In genomic region chr12:16008442-16008841, GRCh38 we compare ENCODE assay signal across 24 cellular contexts.
DNase-seq lines count a peak whose midpoint lies in the region; ATAC-seq and TF ChIP-seq lines count a peak whose summit lies in the region.
"Had no signal": no experiment of that assay in that cellular context is flagged by ENCODE, and none has a peak within 500 bp of the region (broad histone marks: within the 10 kb centered on the region; RNA-seq: fewer than 3 reads in every experiment).

No MANE protein-coding gene starts in this region.

- no peaks in the 10 kb centered on the region for H4K20me1 ChIP-seq in hepatocyte (ENCODE audit: insufficient read depth, poor library complexity, severe bottlenecking)
- H4K20me1 ChIP-seq: BLaER1 treated with 17β-estradiol and CSF1 and Interleukin-3, amounts not matched to agents 10 nM and 100 nM had no signal

- H3K27me3 ChIP-seq in hepatocyte: no peaks in the 10 kb centered on the region
- H3K27me3 ChIP-seq: BLaER1 treated with 17β-estradiol and CSF1 and Interleukin-3, amounts not matched to agents 10 nM and 100 nM had no signal

- H3K27me3 Mint-ChIP-seq in neural crest cell (ENCODE audit: low read depth): no peaks in the 10 kb centered on the region
- H3K27me3 Mint-ChIP-seq in activated CD8-positive, alpha-beta memory T cell treated with anti-CD3 and anti-CD28 coated beads, Interleukin-2, amount 10 ng/mL, durations not matched to agents 7 days and 5 days: no peaks in the 10 kb centered on the region
- H3K27me3 Mint-ChIP-seq: CD4-positive, alpha-beta memory T cell had no signal

- no peaks in the 10 kb centered on the region for H3K79me2 ChIP-seq in hepatocyte

- ATAC-seq in HG02840 (IDR thresholded peaks at IDR 0.05; ENCODE audit: low FRiP score, unreplicated experiment) (no peak), left ventricle myocardium superior (no peak)
- ATAC-seq in activated CD8-positive, alpha-beta memory T cell treated with anti-CD3 and anti-CD28 coated beads, Interleukin-2, amount 10 ng/mL, durations not matched to agents 7 days and 5 days: no peak
- ATAC-seq: PC-3 had no signal

- H3K4me3 Mint-ChIP-seq in neural crest cell: no peak overlapping the region
- no peak overlapping the region for H3K4me3 Mint-ChIP-seq in activated CD8-positive, alpha-beta memory T cell treated with anti-CD3 and anti-CD28 coated beads, Interleukin-2, amount 10 ng/mL, durations not matched to agents 7 days and 5 days
- H3K4me3 Mint-ChIP-seq: CD4-positive, alpha-beta memory T cell; H9; HFFc6 had no signal

- no peaks in the 10 kb centered on the region for H3K36me3 ChIP-seq in hepatocyte (replicated peaks; ENCODE audit: insufficient read depth, low read depth)

- H3K9me3 Mint-ChIP-seq in neural crest cell: peaks cover 7% of the 10 kb centered on the region
- H3K9me3 Mint-ChIP-seq in activated CD8-positive, alpha-beta memory T cell treated with anti-CD3 and anti-CD28 coated beads, Interleukin-2, amount 10 ng/mL, durations not matched to agents 7 days and 5 days (ENCODE audit: low read depth): peaks cover 3% of the 10 kb centered on the region

- no peaks in the 10 kb centered on the region for H3K4me1 ChIP-seq in hepatocyte (ENCODE audit: insufficient read depth)
- H3K4me1 ChIP-seq: BLaER1 treated with 17β-estradiol and CSF1 and Interleukin-3, amounts not matched to agents 10 nM and 100 nM; Caco-2 had no signal

- H3K27ac Mint-ChIP-seq in neural crest cell (ENCODE audit: unreplicated experiment): peak overlapping the region; percentile 28
- no peak overlapping the region for H3K27ac Mint-ChIP-seq in activated CD8-positive, alpha-beta memory T cell treated with anti-CD3 and anti-CD28 coated beads, Interleukin-2, amount 10 ng/mL, durations not matched to agents 7 days and 5 days
- H3K27ac Mint-ChIP-seq: H9, HFFc6 had no signal

- peaks cover 15% of the 10 kb centered on the region for H3K36me3 Mint-ChIP-seq in neural crest cell (ENCODE audit: low read depth)
- H3K36me3 Mint-ChIP-seq in activated CD8-positive, alpha-beta memory T cell treated with anti-CD3 and anti-CD28 coated beads, Interleukin-2, amount 10 ng/mL, durations not matched to agents 7 days and 5 days: peaks cover 19% of the 10 kb centered on the region

- WGBS in hepatocyte (ENCODE audit: low lambda C conversion rate, missing lambda C conversion rate): 61% methylated on average over 7 of the region's 7 CpGs

- no peaks in the 10 kb centered on the region for H3K9me3 ChIP-seq in hepatocyte (ENCODE audit: low read depth)

- peak; percentile 19 for DNase-seq in H4 (ENCODE audit: low spot score)
- peak; percentile 85 for DNase-seq in OCI-M1 (lab: John Stamatoyannopoulos, UW)
- DNase-seq in hepatocyte (ENCODE audit: low spot score): peak; percentile 38
- DNase-seq in neural crest cell (ENCODE audit: low read depth, low spot score): no peak
- no peak for DNase-seq in left ventricle myocardium superior
- no peak for DNase-seq in activated CD8-positive, alpha-beta memory T cell treated with anti-CD3 and anti-CD28 coated beads, Interleukin-2, amount 10 ng/mL, durations not matched to agents 7 days and 5 days
- DNase-seq in NCI-H2196 treated with DMSO at 0.1 percent for 48 hours (lab: John Stamatoyannopoulos, UW; ENCODE audit: unreplicated experiment): no peak
- DNase-seq: ACHN; Caco-2; CD4-positive, alpha-beta memory T cell; DMS 273 treated with DMSO at 0.1 percent for 48 hours; DMS79 treated with DMSO at 0.1 percent for 48 hours; H9; HFFc6; MM.1S; NCI-H1092 treated with DMSO at 0.1 percent for 48 hours; NCI-H1436 treated with DMSO at 0.1 percent for 48 hours; NCI-H2029; NCI-H524 treated with DMSO at 0.1 percent for 48 hours; PC-3; Right ventricle myocardium superior had no signal

- no peak overlapping the region for H3K4me3 ChIP-seq in hepatocyte
- H3K4me3 ChIP-seq: BLaER1 treated with 17β-estradiol and CSF1 and Interleukin-3, amounts not matched to agents 10 nM and 100 nM had no signal

- H3K27ac ChIP-seq in hepatocyte: peak overlapping the region; percentile 71
- H3K27ac ChIP-seq: 22Rv1; BLaER1 treated with 17β-estradiol and CSF1 and Interleukin-3, amounts not matched to agents 10 nM and 100 nM had no signal

- no peaks in the 10 kb centered on the region for H3K9me2 ChIP-seq in hepatocyte (replicated peaks; ENCODE audit: insufficient read depth)

- CTCF ChIA-PET in activated CD8-positive, alpha-beta memory T cell treated with anti-CD3 and anti-CD28 coated beads, Interleukin-2, amount 10 ng/mL, durations not matched to agents 7 days and 5 days (lab: Charles Lee): interaction anchor here (0.8 kb wide), 1 partner anchor 16 kb away, joined by 3 read pairs; no protein-coding TSS in a partner anchor

- intact Hi-C loops in left ventricle myocardium superior (cut with micrococcal nuclease): no loop called here

- H3K4me2 ChIP-seq in hepatocyte: peak overlapping the region; percentile 45
- H3K4me2 ChIP-seq: BLaER1 treated with 17β-estradiol and CSF1 and Interleukin-3, amounts not matched to agents 10 nM and 100 nM had no signal

- no peaks in the 10 kb centered on the region for H3K4me1 Mint-ChIP-seq in neural crest cell
- H3K4me1 Mint-ChIP-seq in activated CD8-positive, alpha-beta memory T cell treated with anti-CD3 and anti-CD28 coated beads, Interleukin-2, amount 10 ng/mL, durations not matched to agents 7 days and 5 days: peaks cover 2% of the 10 kb centered on the region

- no peak for TF ChIP-seq CTCF in hepatocyte (IDR thresholded peaks at IDR 0.05; ENCODE audit: poor library complexity)
- no peak for TF ChIP-seq CTCF in neural crest cell (conservative IDR thresholded peaks at IDR 0.05)

- H2AFZ ChIP-seq in hepatocyte: peak overlapping the region; percentile 4

Comparison
In these comparisons a context has a peak if more than half of its experiments do, and no peak if none do; other contexts are left out.
1. DNase-seq: peak in H4 (single experiment), OCI-M1 (single experiment) and hepatocyte (single experiment); none in neural crest cell (single experiment), left ventricle myocardium superior (single experiment), activated CD8-positive, alpha-beta memory T cell treated with anti-CD3 and anti-CD28 coated beads, Interleukin-2, amount 10 ng/mL, durations not matched to agents 7 days and 5 days (single experiment) and NCI-H2196 treated with DMSO at 0.1 percent for 48 hours (single experiment).